ENCODE assay signal across 25 cellular contexts in the genomic region with DNA sequence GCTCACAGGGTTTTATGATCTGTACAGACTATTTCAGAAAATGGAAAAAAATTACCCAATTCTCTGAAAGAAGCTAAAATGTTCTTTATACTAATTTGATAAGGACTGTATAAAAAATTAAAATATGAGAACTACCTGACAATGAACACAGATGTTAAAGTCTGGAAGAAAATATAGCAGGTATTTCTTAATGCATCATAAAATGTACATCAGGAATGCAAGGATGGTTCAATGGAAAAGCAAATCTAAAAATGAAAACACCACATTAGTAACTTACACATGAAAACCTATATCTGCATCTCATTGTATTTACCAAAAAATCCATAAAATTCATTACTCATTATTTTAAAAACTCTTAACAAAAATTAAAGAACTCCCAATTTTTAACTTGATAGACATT. TPM values are rescaled to one million over a fixed set of nuclear protein-coding genes. Genes with fewer than 3 reads are reported as not detected.
DNase-seq lines count a peak whose midpoint lies in the region; ATAC-seq, FAIRE-seq and TF ChIP-seq lines count a peak whose summit lies in the region.
"Had no signal": no experiment of that assay in that cellular context is flagged by ENCODE, and none has a peak within 500 bp of the region (broad histone marks: within the 10 kb centered on the region; RNA-seq: fewer than 3 reads in every experiment).

No MANE protein-coding gene starts in this region.

- no peak overlapping the region for H3K9ac ChIP-seq in K562 (ENCODE audit: insufficient read depth in 1 of 2, low read depth in 2 of 2, low read length in 2 of 2)
- H3K9ac ChIP-seq: BLaER1 had no signal

- no peaks in the 10 kb centered on the region for H3K27me3 ChIP-seq in K562 (ENCODE audit: control insufficient read depth in 2 of 2, insufficient read depth in 2 of 2, low read length in 2 of 2)
- H3K27me3 ChIP-seq: BE2C had no signal

- H3K9me3 ChIP-seq in HEK293 (ENCODE audit: control insufficient read depth, insufficient read depth, low read depth, low read length) (no peaks in the 10 kb centered on the region), K562 (replicated peaks; ENCODE audit: control insufficient read depth, insufficient read depth, low read depth, low read length) (no peaks in the 10 kb centered on the region)
- H3K9me3 ChIP-seq: BE2C had no signal

- intact Hi-C loops in K562 (cut with micrococcal nuclease): no loop called here
- intact Hi-C loops in activated CD8-positive, alpha-beta T cell treated with anti-CD3 and anti-CD28 coated beads for 36 hours (cut with micrococcal nuclease): no loop called here

- no peak for ATAC-seq in K562
- ATAC-seq in activated CD8-positive, alpha-beta T cell treated with anti-CD3 and anti-CD28 coated beads for 36 hours: no peak

- H3K27ac Mint-ChIP-seq in activated CD8-positive, alpha-beta T cell treated with anti-CD3 and anti-CD28 coated beads for 36 hours: no peak overlapping the region
- H3K27ac Mint-ChIP-seq: CD14-positive monocyte; CD4-positive, alpha-beta memory T cell; CD4-positive, CD25-positive, alpha-beta regulatory T cell; CD8-positive, alpha-beta memory T cell had no signal

- H3K27ac ChIP-seq in HEK293 (ENCODE audit: extremely low read depth, low read depth, low read length) (no peak overlapping the region), K562 (ENCODE audit: extremely low read depth, low read depth, low read length) (no peak overlapping the region)
- H3K27ac ChIP-seq: 22Rv1, BLaER1 had no signal

- CTCF ChIA-PET in HEK293 (lab: Yijun Ruan, JAX) (no interaction called here), K562 (lab: Yijun Ruan, JAX; ENCODE audit: low intra/inter-chr PET ratio) (no interaction called here)
- CTCF ChIA-PET in activated CD8-positive, alpha-beta T cell treated with anti-CD3 and anti-CD28 coated beads for 36 hours (lab: Charles Lee): no interaction called here

- no peak for TF ChIP-seq CTCF in HEK293 (tag by site-specific recombination; IDR thresholded peaks at IDR 0.05)
- no peak for TF ChIP-seq CTCF in K562 (IDR thresholded peaks at IDR 0.05 in 2 of 3, conservative IDR thresholded peaks at IDR 0.05 in 1 of 3; ENCODE audit: insufficient read depth in 2 of 3, low read depth in 1 of 3, low read length in 3 of 3)
- no peak for TF ChIP-seq CTCF in activated CD8-positive, alpha-beta T cell treated with anti-CD3 and anti-CD28 coated beads for 36 hours (IDR thresholded peaks at IDR 0.05)

- no peaks in the 10 kb centered on the region for H3K79me2 ChIP-seq in K562 (ENCODE audit: control insufficient read depth, insufficient read depth, low read length)

- BruUV-seq in K562 (replicated peaks; lab: Mats Ljungman, UMichigan): no TSS peak

- in situ Hi-C loops in K562 (cut with MboI): no loop called here

- no peaks in the 10 kb centered on the region for H3K36me3 Mint-ChIP-seq in activated CD8-positive, alpha-beta T cell treated with anti-CD3 and anti-CD28 coated beads for 36 hours (ENCODE audit: low read depth)
- H3K36me3 Mint-ChIP-seq: CD14-positive monocyte; CD4-positive, alpha-beta memory T cell; CD4-positive, CD25-positive, alpha-beta regulatory T cell had no signal

- TF ChIP-seq EP300 in K562 (IDR thresholded peaks at IDR 0.05; ENCODE audit: low read length): no peak

- no peak overlapping the region for H3K4me3 Mint-ChIP-seq in activated CD8-positive, alpha-beta T cell treated with anti-CD3 and anti-CD28 coated beads for 36 hours
- H3K4me3 Mint-ChIP-seq: CD14-positive monocyte; CD4-positive, alpha-beta memory T cell; CD4-positive, CD25-positive, alpha-beta regulatory T cell; CD8-positive, alpha-beta memory T cell had no signal

- no peaks in the 10 kb centered on the region for H3K4me1 Mint-ChIP-seq in activated CD8-positive, alpha-beta T cell treated with anti-CD3 and anti-CD28 coated beads for 36 hours (ENCODE audit: low read depth)
- H3K4me1 Mint-ChIP-seq: CD14-positive monocyte; CD4-positive, alpha-beta memory T cell; CD4-positive, CD25-positive, alpha-beta regulatory T cell; CD8-positive, alpha-beta memory T cell had no signal

- peaks cover 6% of the 10 kb centered on the region for H3K27me3 Mint-ChIP-seq in activated CD8-positive, alpha-beta T cell treated with anti-CD3 and anti-CD28 coated beads for 36 hours
- H3K27me3 Mint-ChIP-seq: CD4-positive, CD25-positive, alpha-beta regulatory T cell had no signal

- POLR2A ChIA-PET in HEK293 (lab: Yijun Ruan, JAX) (no interaction called here), K562 (lab: Yijun Ruan, JAX) (no interaction called here)
- POLR2A ChIA-PET in activated CD8-positive, alpha-beta T cell treated with anti-CD3 and anti-CD28 coated beads for 36 hours (lab: Charles Lee): interaction anchor here (0.7 kb wide), 1 partner anchor 39 kb away, joined by 3 read pairs; no protein-coding TSS in a partner anchor

- peak; percentile 11 for FAIRE-seq in A204.1 (lab: Jason Lieb, UNC)
- FAIRE-seq in K562 (lab: Jason Lieb, UNC): no peak
- FAIRE-seq in islet of Langerhans (lab: Jason Lieb, UNC): peak; percentile 79
- FAIRE-seq: GM12891 had no signal

- H2AFZ ChIP-seq in K562 (ENCODE audit: low read depth, low read length): no peak overlapping the region

- H3K4me1 ChIP-seq in HEK293 (ENCODE audit: control insufficient read depth, insufficient read depth, low read length) (no peaks in the 10 kb centered on the region), K562 (replicated peaks in 1 of 2; ENCODE audit: control insufficient read depth in 2 of 2, insufficient read depth in 2 of 2, low read length in 2 of 2) (no peaks in the 10 kb centered on the region)
- H3K4me1 ChIP-seq: BE2C had no signal

- no peak overlapping the region for H3K4me2 ChIP-seq in K562 (ENCODE audit: insufficient read depth, low read length)
- H3K4me2 ChIP-seq: BLaER1 had no signal

- no peak for TF ChIP-seq RAD21 in K562 (CRISPR knock-in tag; conservative IDR thresholded peaks at IDR 0.05 in 1 of 2, IDR thresholded peaks at IDR 0.05 in 1 of 2)

- H4K20me1 ChIP-seq in K562 (replicated peaks; ENCODE audit: control insufficient read depth, insufficient read depth, low read length): no peaks in the 10 kb centered on the region
- H4K20me1 ChIP-seq: BLaER1 had no signal

- H3K4me3 ChIP-seq in HEK293 (ENCODE audit: low read depth, low read length): no peak overlapping the region
- no peak overlapping the region for H3K4me3 ChIP-seq in K562
- H3K4me3 ChIP-seq: BLaER1 had no signal

- no peaks in the 10 kb centered on the region for H3K36me3 ChIP-seq in HEK293 (ENCODE audit: control insufficient read depth in 2 of 2, insufficient read depth in 1 of 2, low read length in 2 of 2)
- H3K36me3 ChIP-seq in K562 (ENCODE audit: control insufficient read depth, insufficient read depth, low read length): no peaks in the 10 kb centered on the region
- H3K36me3 ChIP-seq: BE2C, BLaER1 had no signal

- no peaks in the 10 kb centered on the region for H3K9me1 ChIP-seq in K562 (ENCODE audit: control insufficient read depth, insufficient read depth, low read length)

- no peak for TF ChIP-seq POLR2A in K562 (conservative IDR thresholded peaks at IDR 0.05)

- DNase-seq in K562 (ENCODE audit: extremely low read depth in 1 of 4, low spot score in 3 of 4) (no peak), NCI-H187 (lab: John Stamatoyannopoulos, UW) (no peak), NCI-H226 (no peak)
- DNase-seq in activated CD8-positive, alpha-beta T cell treated with anti-CD3 and anti-CD28 coated beads for 36 hours: no peak
- DNase-seq in activated naive CD4-positive, alpha-beta T cell treated with anti-CD3 and anti-CD28 coated beads, Interleukin-2, amount 50 U/mL, for 16 hours: no peak
- DNase-seq: ACHN; BE2C; C1 segment of cervical spinal cord; CD4-positive, alpha-beta memory T cell; CD4-positive, CD25-positive, alpha-beta regulatory T cell; CD8-positive, alpha-beta memory T cell; COR-L47; DMS 273 treated with DMSO at 0.1 percent for 48 hours; DMS153; DMS53; DMS79 treated with DMSO at 0.1 percent for 48 hours; GF-D8 had no signal

- H3K9me3 Mint-ChIP-seq in activated CD8-positive, alpha-beta T cell treated with anti-CD3 and anti-CD28 coated beads for 36 hours: peaks cover 4% of the 10 kb centered on the region

TF ChIP-seq in HEK293, 187 proteins besides CTCF, POLR2A, EP300 and RAD21:
- TF ChIP-seq SETDB1 (IDR thresholded peaks at IDR 0.05; ENCODE audit: insufficient read length, low read length) (peak; percentile 61), ZFP37 (tag by site-specific recombination; IDR thresholded peaks at IDR 0.05) (no peak), ZNF394 (tag by site-specific recombination; IDR thresholded peaks at IDR 0.05; ENCODE audit: borderline replicate concordance) (no peak)

TF ChIP-seq in K562, 482 proteins besides CTCF, POLR2A, EP300 and RAD21:
- TF ChIP-seq SMARCC2 (IDR thresholded peaks at IDR 0.05; ENCODE audit: low read depth) (no peak), ZNF324 (CRISPR knock-in tag; IDR thresholded peaks at IDR 0.05) (peak; percentile 89)

RNA-seq across cellular contexts. Expression of a gene that starts 39.4 kb away (rescaled TPM):
- total RNA-seq in K562 (2011; cell fraction: chromatin; rRNA removed; ENCODE audit: low replicate concordance): 62.5 and 75.9 TPM in 2 replicates
- 33.7 and 49.0 TPM in 2 replicates for total RNA-seq in K562 (2011; cell fraction: nucleolus; rRNA removed)
- total RNA-seq in K562 (2011; cell fraction: nucleoplasm; rRNA removed): 55.8 and 58.5 TPM in 2 replicates
- total RNA-seq in K562 (2014; rRNA removed) (44.6 and 45.2 TPM in 2 replicates), K562 (2014; rRNA removed; fragmentation: Illumina TruSeq; extraction: Trizol) (41.8 and 50.0 TPM in 2 replicates), K562 (2015; rRNA removed; fragmentation: Illumina TruSeq; extraction: Trizol) (25.6 and 27.0 TPM in 2 replicates), K562 (2021) (46.9 and 55.0 TPM in 2 replicates)
- polyA plus RNA-seq in K562 (2011; rRNA removed) (63.6 and 73.4 TPM in 2 replicates), K562 (2014; fragmentation: Illumina TruSeq; extraction: Trizol) (52.5 and 55.8 TPM in 2 replicates), K562 (2014; fragmentation: Nextera tagmentation; extraction: Ambion mirVana) (10 to 100 TPM; 12.5 to 13.8 TPM), K562 (2014; rRNA removed) (36.5 and 36.9 TPM in 2 replicates)
- 41.9 and 51.5 TPM in 2 replicates for polyA plus RNA-seq in K562 (2011; cell fraction: cytosol; rRNA removed)
- 106 and 115 TPM in 2 replicates for polyA plus RNA-seq in K562 (2011; cell fraction: nucleus; rRNA removed)
- 33.3 and 34.8 TPM in 2 replicates for polyA plus RNA-seq in K562 (2012)
- polyA minus RNA-seq in K562 (2011; rRNA and poly(A)+ RNA removed): 80.1 and 92.1 TPM in 2 replicates
- 42.3 and 44.6 TPM in 2 replicates for polyA minus RNA-seq in K562 (2011; cell fraction: cytosol; rRNA and poly(A)+ RNA removed)
- polyA minus RNA-seq in K562 (2011; cell fraction: nucleus; rRNA and poly(A)+ RNA removed): 59.1 and 77.2 TPM in 2 replicates
- not detected for total RNA-seq in activated CD8-positive, alpha-beta T cell treated with anti-CD3 and anti-CD28 coated beads for 36 hours
- total RNA-seq: A673; CD4-positive, alpha-beta memory T cell; CD8-positive, alpha-beta memory T cell had no signal
- polyA plus RNA-seq: CD4-positive, alpha-beta memory T cell; CD4-positive, CD25-positive, alpha-beta regulatory T cell; CD8-positive, alpha-beta memory T cell had no signal

Comparison
In these comparisons a context has a peak if more than half of its experiments do, and no peak if none do; other contexts are left out.
1. RNA of a gene that starts 39.4 kb away (total RNA-seq): 25.6 to 75.9 TPM in K562; not detected in activated CD8-positive, alpha-beta T cell treated with anti-CD3 and anti-CD28 coated beads for 36 hours; every median in the first group is over 10 times any median in the second.